In genomic region chr17:81419333-81419885, GRCh38 we compare ENCODE assay signal across 9 cellular contexts. TPM values are rescaled to one million over a fixed set of nuclear protein-coding genes. Genes with fewer than 3 reads are reported as not detected.
DNase-seq lines count a peak whose midpoint lies in the region; ATAC-seq, FAIRE-seq and TF ChIP-seq lines count a peak whose summit lies in the region.
"Had no signal": no experiment of that assay in that cellular context is flagged by ENCODE, and none has a peak within 500 bp of the region (broad histone marks: within the 10 kb centered on the region; RNA-seq: fewer than 3 reads in every experiment).

No MANE protein-coding gene starts in this region.

- intact Hi-C loops in left ventricle myocardium inferior (cut with micrococcal nuclease), result no loop called here

- H3K4me1 ChIP-seq in ACC112 (ENCODE audit: control insufficient read depth, insufficient read depth, low read length, unreplicated experiment) (peaks cover 71% of the 10 kb centered on the region), left ventricle myocardium inferior (peaks cover 79% of the 10 kb centered on the region)

- ATAC-seq in GM18873 (IDR thresholded peaks at IDR 0.05; ENCODE audit: low FRiP score, unreplicated experiment), result no peak

- H3K4me3 ChIP-seq in ACC112 (ENCODE audit: low read depth, low read length) (peak overlapping the region; percentile 66), left ventricle myocardium inferior (peak overlapping the region; percentile 54), skeletal muscle cell (ENCODE audit: low read depth, low read length) (peak overlapping the region; percentile 13)

- H3K27ac ChIP-seq in ACC112 (ENCODE audit: low read depth, low read length) (peak overlapping the region; percentile 98), adipose tissue (ENCODE audit: low read depth, low read length) (peak overlapping the region; percentile 85), left ventricle myocardium inferior (replicated peaks) (peak overlapping the region; percentile 92)

- H2AFZ ChIP-seq in ACC112 (ENCODE audit: low read length, unreplicated experiment), result no peak overlapping the region

- DNase-seq in LHCN-M2 (ENCODE audit: low read depth), result peak; percentile 78
- peak; percentile 92 for DNase-seq in left ventricle myocardium inferior
- DNase-seq in skeletal muscle cell (ENCODE audit: low read depth), result peak; percentile 94
- DNase-seq in activated CD8-positive, alpha-beta memory T cell treated with anti-CD3 and anti-CD28 coated beads for 24 hours, result no peak
- no peak for DNase-seq in GM19239 (ENCODE audit: insufficient read length, low spot score)

- FAIRE-seq in GM19239 (lab: Jason Lieb, UNC), result no peak
- FAIRE-seq: G401.6 had no signal

- H3K79me2 ChIP-seq in ACC112 (ENCODE audit: control insufficient read depth, insufficient read depth, low read length, unreplicated experiment), result peaks cover 12% of the 10 kb centered on the region

- H3K9me3 ChIP-seq in left ventricle myocardium inferior (replicated peaks), result no peaks in the 10 kb centered on the region

- H3K27me3 ChIP-seq in ACC112 (ENCODE audit: insufficient read depth, low read length), result no peaks in the 10 kb centered on the region
- H3K27me3 ChIP-seq in left ventricle myocardium inferior (ENCODE audit: low read depth), result no peaks in the 10 kb centered on the region

- TF ChIP-seq CTCF in left ventricle myocardium inferior (IDR thresholded peaks at IDR 0.05; ENCODE audit: borderline replicate concordance), result no peak

- H3K36me3 ChIP-seq in ACC112 (ENCODE audit: insufficient read depth, low read length) (no peaks in the 10 kb centered on the region), left ventricle myocardium inferior (no peaks in the 10 kb centered on the region)

- WGBS in adipose tissue, 3 donors, result 15 to 52% (median 23%) methylated on average over 29 to 32 of the region's 32 CpGs

RNA-seq across cellular contexts. Expression of gene BAHCC1, which starts 24.2 kb away (rescaled TPM):
- total RNA-seq in LHCN-M2 (2014; rRNA removed) (4.9 and 6.6 TPM in 2 replicates), left ventricle myocardium inferior (7.3 TPM)
- polyA plus RNA-seq in LHCN-M2 (2012), result 3.6 TPM
- polyA plus RNA-seq in adipose tissue, result 10 to 100 TPM in 2 of 3 donors, 1 to 10 TPM in 1; 5.6 to 14.4 (median 12.9) TPM

Comparison
In these comparisons a context has a peak if more than half of its experiments do, and no peak if none do; other contexts are left out.
1. H3K4me3 ChIP-seq: peak in every context shown above with its lines; median percentile 66 in ACC112; 54 in left ventricle myocardium inferior; 13 in skeletal muscle cell.
2. DNase-seq: peak in LHCN-M2 (single experiment), left ventricle myocardium inferior (single experiment) and skeletal muscle cell (single experiment); none in activated CD8-positive, alpha-beta memory T cell treated with anti-CD3 and anti-CD28 coated beads for 24 hours (single experiment) and GM19239 (single experiment).
3. Peak in every context shown above with its lines, with median percentiles within 50 percentile points of each other: H3K27ac ChIP-seq.